In the genomic region with DNA sequence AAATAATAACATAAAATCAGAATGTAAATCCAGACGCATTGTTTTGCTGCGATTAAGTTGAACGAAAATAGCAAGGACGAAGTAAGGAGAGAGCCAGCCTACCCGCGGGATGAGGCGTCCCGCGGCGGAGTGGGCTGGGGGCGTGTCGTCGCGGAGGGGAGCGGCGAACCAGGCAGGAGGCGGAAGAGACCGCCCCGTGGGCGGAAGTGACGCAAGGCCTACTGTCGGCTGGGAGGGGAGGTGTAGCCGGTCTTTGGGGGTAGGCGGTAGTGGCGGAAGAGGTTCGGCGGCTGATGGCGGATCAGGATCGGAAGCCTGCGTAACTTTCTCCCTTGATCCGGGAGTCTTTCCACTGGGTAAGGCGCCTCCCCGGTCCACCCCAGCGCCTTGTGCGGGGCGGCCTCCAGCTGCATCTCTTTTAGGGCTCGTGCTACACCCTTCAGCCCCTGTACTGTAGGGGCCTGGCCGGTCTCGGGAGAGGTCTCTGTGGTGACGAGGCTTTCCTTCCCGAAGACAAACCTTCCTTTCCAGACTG, we compare ENCODE assay signal across 8 cellular contexts. TPM values are rescaled to one million over a fixed set of nuclear protein-coding genes. Genes with fewer than 3 reads are reported as not detected.
A peak's percentile ranks its signal among the peaks of the same experiment; 100 is the strongest.
DNase-seq lines count a peak whose midpoint lies in the region; ATAC-seq and TF ChIP-seq lines count a peak whose summit lies in the region.

Gene TAX1BP1 (plus strand): TSS at position 249 of the 535 bp plus-strand sequence. CDS start 8,363 bp downstream, outside the sequence.

- peak within 1 kb of the TSS; percentile 99 for H3K9ac ChIP-seq in colonic mucosa (ENCODE audit: low read depth in 2 of 2, low read length in 2 of 2)

- H3K36me3 ChIP-seq in BE2C (no peaks in the 10 kb centered on the region), colonic mucosa (no peaks in the 10 kb centered on the region)

- H3K27me3 ChIP-seq in BE2C (no peaks in the 10 kb centered on the region), colonic mucosa (no peaks in the 10 kb centered on the region)

- intact Hi-C loops in colonic mucosa (cut with DNase I) = loop anchor here (10.0 kb wide), 1 partner anchor 545 kb away; no protein-coding TSS in a partner anchor
- intact Hi-C loops in left colon (cut with DNase I, micrococcal nuclease) = loop anchor here in 1 of 2 donors (5.0 to 10.0 kb wide), 2 partner anchors 78 to 355 kb away; partner anchors contain the start of gene HIBADH

- peak; percentile 97 for ATAC-seq in HG03460 (IDR thresholded peaks at IDR 0.05; ENCODE audit: unreplicated experiment)
- ATAC-seq in left colon = peak; percentile 89

- H3K27ac ChIP-seq in colonic mucosa = peak within 1 kb of the TSS; percentile 100

- no peaks in the 10 kb centered on the region; the same call in 1 of the 2 replicates for H3K9me3 ChIP-seq in BE2C
- no peaks in the 10 kb centered on the region for H3K9me3 ChIP-seq in colonic mucosa

- peak within 1 kb of the TSS; percentile 99 for H3K4me3 ChIP-seq in BE2C (ENCODE audit: low read depth, low read length)
- H3K4me3 ChIP-seq in colonic mucosa = peak within 1 kb of the TSS; percentile 94

- H3K4me1 ChIP-seq in BE2C (peaks cover 5% of the 10 kb centered on the region), colonic mucosa (peaks cover 4% of the 10 kb centered on the region)

- peak; percentile 95 for DNase-seq in BE2C
- peak; percentile 79 for DNase-seq in GM19240 (ENCODE audit: insufficient read length, low spot score)
- DNase-seq in NCI-H526 (lab: John Stamatoyannopoulos, UW) = peak; percentile 90 to 97
- DNase-seq in activated CD4-positive, alpha-beta T cell treated with anti-CD3 and anti-CD28 coated beads for 48 hours = peak; percentile 96
- peak; percentile 97 for DNase-seq in colonic mucosa
- peak; percentile 96 to 98 for DNase-seq in left colon
- peak; percentile 95 for DNase-seq in stimulated activated CD4-positive, alpha-beta T cell treated with anti-CD3 and anti-CD28 coated beads, Interleukin-1b, Interleukin-23, amount 100 ng/mL, for 48 hours

- TF ChIP-seq CTCF in BE2C (IDR thresholded peaks at IDR 0.05; ENCODE audit: low read depth, low read length) (no peak), colonic mucosa (IDR thresholded peaks at IDR 0.05) (no peak)

RNA-seq across cellular contexts. Expression of gene TAX1BP1, which starts in this region (rescaled TPM):
- 44.4 TPM for polyA plus RNA-seq in BE2C (2012; ENCODE audit: insufficient read depth, insufficient read length, low read depth)
- total RNA-seq in colonic mucosa (100 to 1,000 TPM in 1 of 2 donors, 10 to 100 TPM in 1; 96.6 to 156 TPM), left colon (100 to 1,000 TPM; 119 to 135 TPM)

Comparison
In these comparisons a context has a peak if more than half of its experiments do, and no peak if none do; other contexts are left out.
1. Peak in every context shown above with its lines: DNase-seq, ATAC-seq, H3K4me3 ChIP-seq and H3K27ac ChIP-seq.